In the genomic region with DNA sequence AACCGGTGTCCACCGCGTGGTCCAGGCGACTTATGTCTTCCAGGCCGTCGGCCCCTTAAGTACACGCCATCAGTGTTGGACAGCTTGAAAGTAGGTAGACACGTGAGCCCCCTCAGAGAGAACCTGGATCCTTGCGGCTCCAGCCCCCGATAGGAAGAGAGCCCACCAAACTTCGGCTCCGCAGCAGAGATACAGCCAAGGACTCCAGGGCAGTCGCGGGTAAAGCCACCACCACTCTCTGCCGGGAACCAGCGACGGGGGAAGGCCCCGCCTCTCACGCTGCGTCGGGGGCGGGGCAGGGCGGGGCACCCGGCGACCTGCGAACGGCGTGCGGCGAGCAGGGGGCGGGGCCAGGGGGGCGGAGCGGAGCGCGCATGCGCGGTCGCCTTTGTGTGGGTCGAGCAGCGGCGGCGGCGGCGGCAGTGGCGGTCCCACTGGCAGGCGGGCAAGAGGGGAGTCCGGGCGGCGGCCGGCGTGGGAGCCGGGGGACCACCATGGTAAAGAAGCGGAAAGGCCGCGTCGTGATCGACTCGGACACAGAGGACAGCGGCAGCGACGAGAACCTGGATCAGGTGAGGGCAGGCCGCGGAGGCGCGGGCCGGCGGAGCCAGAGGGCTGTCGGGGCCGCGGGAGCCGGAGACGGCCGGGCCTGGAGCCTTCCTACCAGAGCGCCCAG, we compare ENCODE assay signal across 8 cellular contexts. TPM values are rescaled to one million over a fixed set of nuclear protein-coding genes. Genes with fewer than 3 reads are reported as not detected.
A peak's percentile ranks its signal among the peaks of the same experiment; 100 is the strongest.
DNase-seq lines count a peak whose midpoint lies in the region; ATAC-seq and TF ChIP-seq lines count a peak whose summit lies in the region.

TSS of gene RTF1 (plus strand) at position 354 of the 676 bp plus-strand sequence. CDS start at position 375, 21 bp downstream.

- DNase-seq in 8988T (peak; percentile 68), NCI-H2196 treated with DMSO at 0.1 percent for 48 hours (lab: John Stamatoyannopoulos, UW; ENCODE audit: unreplicated experiment) (peak; percentile 35), T47D (ENCODE audit: low read depth in 1 of 2, low spot score in 1 of 2) (peak; percentile 80 to 93)

- in situ Hi-C loops in T47D (cut with HindIII; ENCODE audit: low pct_unique_long_range_greater_than_20kb, low sequenced_read_pairs), result no loop called here

- H3K27ac ChIP-seq in VCaP (peak within 1 kb of the TSS; percentile 83), skeletal muscle tissue (ENCODE audit: low read depth, low read length) (peak within 1 kb of the TSS; percentile 85)

- no peaks in the 10 kb centered on the region for H3K36me3 ChIP-seq in skeletal muscle tissue (ENCODE audit: control insufficient read depth in 3 of 3, insufficient read depth in 3 of 3, low read length in 3 of 3)

- H3K27me3 ChIP-seq in skeletal muscle tissue (ENCODE audit: control insufficient read depth in 3 of 3, insufficient read depth in 3 of 3, low read length in 3 of 3), result no peaks in the 10 kb centered on the region

- peak within 1 kb of the TSS; percentile 91 to 97 (median 93) for H3K9ac ChIP-seq in skeletal muscle tissue (ENCODE audit: low read depth in 1 of 3, low read length in 3 of 3)

- no peak for TF ChIP-seq CTCF in VCaP (conservative IDR thresholded peaks at IDR 0.05)

- H3K4me1 ChIP-seq in skeletal muscle tissue (ENCODE audit: control insufficient read depth in 3 of 3, insufficient read depth in 3 of 3, low read length in 3 of 3), result peaks cover 11 to 21% (median 16%) of the 10 kb centered on the region in 3 donors

- no peaks in the 10 kb centered on the region for H3K9me3 ChIP-seq in iPS-18c (ENCODE audit: control insufficient read depth, insufficient read depth, low read length)
- no peaks in the 10 kb centered on the region for H3K9me3 ChIP-seq in skeletal muscle tissue (ENCODE audit: control insufficient read depth in 3 of 3, low read length in 3 of 3)

- ATAC-seq in GM18858 (IDR thresholded peaks at IDR 0.05; ENCODE audit: unreplicated experiment) (peak; percentile 60), HG03066 (IDR thresholded peaks at IDR 0.05; ENCODE audit: low read depth, unreplicated experiment) (peak; percentile 74)

- peak within 1 kb of the TSS; percentile 97 for H3K4me3 ChIP-seq in iPS-18c (ENCODE audit: insufficient read depth, low read depth, low read length)
- peak within 1 kb of the TSS; percentile 94 to 96 (median 95) for H3K4me3 ChIP-seq in skeletal muscle tissue (ENCODE audit: low read length in 3 of 3)

RNA-seq across cellular contexts. Expression of gene RTF1, which starts in this region (rescaled TPM):
- 31.3 TPM for total RNA-seq in skeletal muscle tissue

Comparison
In these comparisons a context has a peak if more than half of its experiments do, and no peak if none do; other contexts are left out.
1. Peak in every context shown above with its lines: DNase-seq, ATAC-seq, H3K4me3 ChIP-seq and H3K27ac ChIP-seq.
2. DNase-seq: peak in every context shown above with its lines; median percentile 86 in T47D; 68 in 8988T; 35 in NCI-H2196 treated with DMSO at 0.1 percent for 48 hours.